Comparison of ENCODE assay signal across 16 cellular contexts in the genomic region with DNA sequence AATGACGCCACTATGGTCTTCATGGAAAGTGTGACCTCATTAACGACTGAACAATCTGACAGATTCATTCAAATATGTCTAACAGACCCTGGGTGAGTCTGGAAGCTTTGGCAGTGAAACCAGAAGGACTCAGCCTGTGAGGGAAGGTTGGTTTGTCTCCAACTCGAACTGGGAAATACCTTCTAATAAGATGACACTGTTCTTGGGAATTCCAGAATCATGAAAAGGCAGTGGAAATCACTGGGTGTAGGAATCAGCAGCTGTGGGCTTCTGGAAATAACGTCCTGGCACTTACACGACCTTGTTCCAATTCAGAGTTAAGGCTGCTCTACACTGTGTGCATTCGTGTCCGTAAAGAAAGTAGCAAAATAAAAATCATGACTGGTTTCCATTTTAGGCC.
A peak's percentile ranks its signal among the peaks of the same experiment; 100 is the strongest.
DNase-seq lines count a peak whose midpoint lies in the region; ATAC-seq and TF ChIP-seq lines count a peak whose summit lies in the region.
"Had no signal": no experiment of that assay in that cellular context is flagged by ENCODE, and none has a peak within 500 bp of the region (broad histone marks: within the 10 kb centered on the region; RNA-seq: fewer than 3 reads in every experiment).

No MANE protein-coding gene starts in this region.

- no peaks in the 10 kb centered on the region for H3K27me3 ChIP-seq in SJSA1 (replicated peaks)
- H3K27me3 ChIP-seq in lower lobe of right lung (ENCODE audit: low read depth): no peaks in the 10 kb centered on the region
- H3K27me3 ChIP-seq: vagina had no signal

- TF ChIP-seq CTCF in fibroblast of mammary gland (conservative IDR thresholded peaks at IDR 0.05; ENCODE audit: control insufficient read depth, insufficient read depth, low read depth, low read length) (no peak), lower lobe of right lung (IDR thresholded peaks at IDR 0.05) (no peak)

- no peak overlapping the region for H3K4me3 ChIP-seq in SJSA1
- no peak overlapping the region for H3K4me3 ChIP-seq in fibroblast of mammary gland (ENCODE audit: control insufficient read depth, low read depth, low read length)
- H3K4me3 ChIP-seq in lower lobe of right lung: no peak overlapping the region
- H3K4me3 ChIP-seq: vagina had no signal

- ATAC-seq in GM21360 (IDR thresholded peaks at IDR 0.05; ENCODE audit: unreplicated experiment): no peak
- no peak for ATAC-seq in HG02970 (IDR thresholded peaks at IDR 0.05; ENCODE audit: low FRiP score, unreplicated experiment)
- ATAC-seq in lower lobe of right lung: no peak
- ATAC-seq: stimulated activated naive CD8-positive, alpha-beta T cell treated with anti-CD3 and anti-CD28 coated beads, Interleukin-15, Interleukin-2, amounts not matched to agents 100 U/mL and 50 U/mL, for 24 hours had no signal

- DNase-seq in ELR (ENCODE audit: low read depth): peak; percentile 63
- DNase-seq in SJSA1 (ENCODE audit: low read depth in 1 of 2, low spot score in 2 of 2): no peak
- DNase-seq in fibroblast of mammary gland (ENCODE audit: low read depth): peak; percentile 93
- peak; percentile 54 for DNase-seq in renal cortical epithelial cell (ENCODE audit: low read depth)
- no peak for DNase-seq in NCI-H146 treated with DMSO at 0.1 percent for 48 hours (lab: John Stamatoyannopoulos, UW; ENCODE audit: unreplicated experiment)
- no peak for DNase-seq in lower lobe of right lung
- DNase-seq: activated CD4-positive, alpha-beta T cell treated with anti-CD3 and anti-CD28 coated beads, Interleukin-2, amount 50 U/mL, for 48 hours; amygdala; C1 segment of cervical spinal cord; Karpas-422; NCI-H1436 treated with DMSO at 0.1 percent for 48 hours; NCI-H446; stimulated activated naive CD8-positive, alpha-beta T cell treated with anti-CD3 and anti-CD28 coated beads, Interleukin-15, Interleukin-2, amounts not matched to agents 100 U/mL and 50 U/mL, for 24 hours had no signal

- intact Hi-C loops in lower lobe of right lung (cut with DNase I): no loop called here

- peaks cover 31% of the 10 kb centered on the region for H3K4me1 ChIP-seq in SJSA1 (replicated peaks)
- no peaks in the 10 kb centered on the region for H3K4me1 ChIP-seq in lower lobe of right lung
- H3K4me1 ChIP-seq: vagina had no signal

- H3K9me3 ChIP-seq in SJSA1 (replicated peaks): no peaks in the 10 kb centered on the region
- no peaks in the 10 kb centered on the region for H3K9me3 ChIP-seq in lower lobe of right lung
- H3K9me3 ChIP-seq: vagina had no signal

- H3K36me3 ChIP-seq in SJSA1 (no peaks in the 10 kb centered on the region), lower lobe of right lung (no peaks in the 10 kb centered on the region)
- H3K36me3 ChIP-seq: vagina had no signal

- peak overlapping the region; percentile 23; the same call in 1 of the 2 replicates for H3K27ac ChIP-seq in SJSA1
- no peak overlapping the region for H3K27ac ChIP-seq in lower lobe of right lung
- H3K27ac ChIP-seq: vagina had no signal

Comparison
In these comparisons a context has a peak if more than half of its experiments do, and no peak if none do; other contexts are left out.
1. DNase-seq: peak in ELR (single experiment), fibroblast of mammary gland (single experiment) and renal cortical epithelial cell (single experiment); none in SJSA1 (0 of 2), NCI-H146 treated with DMSO at 0.1 percent for 48 hours (single experiment) and lower lobe of right lung (single experiment).